ENCODE assay signal across 2 cellular contexts in the genomic region with DNA sequence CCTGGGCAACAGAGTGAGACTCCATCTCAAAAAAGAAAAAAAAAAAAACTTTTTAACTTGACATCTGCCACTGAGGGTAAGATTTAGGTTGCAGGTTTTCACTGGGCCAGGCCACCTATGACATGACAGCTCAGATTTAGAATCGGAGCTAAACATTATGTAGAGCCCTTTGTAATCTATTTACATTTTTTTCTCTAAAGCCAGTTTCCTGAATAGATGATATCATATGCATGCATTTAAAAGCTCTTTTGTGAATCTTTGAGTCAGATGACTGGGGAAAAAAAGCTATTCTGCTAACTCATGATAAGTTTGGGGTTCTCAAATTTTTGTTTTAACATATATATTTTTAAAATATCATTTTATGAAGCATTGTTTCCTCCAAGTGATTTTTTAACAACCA.
TF ChIP-seq lines count a peak whose summit lies in the region.

No MANE protein-coding gene starts in this region.

TF ChIP-seq in IMR-90, 13 proteins besides CTCF, POLR2A, EP300 and RAD21:
- TF ChIP-seq NFE2L2 (IDR thresholded peaks at IDR 0.05; ENCODE audit: low read depth, low read length) (peak; percentile 38; the same call in 1 of the 2 replicates), MAFK (IDR thresholded peaks at IDR 0.05; ENCODE audit: low read depth, low read length) (0 out of 2 replicates have a peak, but pooled peaks have one; percentile 7), RFX5 (IDR thresholded peaks at IDR 0.05; ENCODE audit: low read depth, low read length) (no peak), BHLHE40 (IDR thresholded peaks at IDR 0.05; ENCODE audit: low read depth, low read length) (no peak), ELK1 (IDR thresholded peaks at IDR 0.05; ENCODE audit: borderline replicate concordance, low read depth, low read length) (no peak), SMC3 (IDR thresholded peaks at IDR 0.05; ENCODE audit: low read depth, low read length) (no peak), FOS (IDR thresholded peaks at IDR 0.05; ENCODE audit: low read depth, low read length) (no peak)

TF ChIP-seq in endothelial cell of umbilical vein, 7 proteins besides CTCF, POLR2A, EP300 and RAD21:
- TF ChIP-seq POLR2AphosphoS5 (IDR thresholded peaks at IDR 0.05; ENCODE audit: insufficient read depth, low read depth, low read length) (no peak), FOS (IDR thresholded peaks at IDR 0.05; ENCODE audit: borderline replicate concordance, insufficient read depth, low read length) (no peak), JUN (IDR thresholded peaks at IDR 0.05; ENCODE audit: borderline replicate concordance, insufficient read depth, insufficient read length, low read depth) (no peak), MYC (IDR thresholded peaks at IDR 0.05; ENCODE audit: low read depth, low read length) (no peak), MAX (IDR thresholded peaks at IDR 0.05; ENCODE audit: insufficient read depth, insufficient read length) (no peak), EZH2 (IDR thresholded peaks at IDR 0.05; ENCODE audit: borderline replicate concordance, low read depth, low read length, severe bottlenecking) (no peak), GATA2 (IDR thresholded peaks at IDR 0.05; ENCODE audit: insufficient read depth, insufficient read length, low read depth, low read length) (no peak)
